ENCODE assay signal across 8 cellular contexts in the genomic region with DNA sequence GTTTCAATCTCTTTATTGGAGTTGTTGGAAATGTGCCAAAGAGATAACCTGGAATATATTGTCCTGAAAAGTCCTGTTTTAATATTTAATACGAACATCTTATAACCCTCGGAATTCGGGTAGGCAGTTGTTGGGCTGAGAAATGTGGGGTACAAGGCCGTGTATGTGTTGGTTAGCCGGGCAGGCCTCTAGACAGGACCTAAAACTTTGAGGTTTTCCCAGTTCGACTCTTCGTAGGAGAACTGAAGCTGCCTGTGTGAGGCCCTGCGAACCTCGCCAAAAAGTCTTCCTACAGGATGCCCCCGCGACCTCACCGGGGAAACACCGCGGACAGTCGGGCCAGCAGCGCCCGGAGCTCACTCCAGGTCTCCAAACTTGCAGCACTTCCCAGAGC. TPM values are rescaled to one million over a fixed set of nuclear protein-coding genes. Genes with fewer than 3 reads are reported as not detected.
DNase-seq lines count a peak whose midpoint lies in the region; FAIRE-seq and TF ChIP-seq lines count a peak whose summit lies in the region.

No MANE protein-coding gene starts in this region.

- no peaks in the 10 kb centered on the region for H3K36me3 Mint-ChIP-seq in activated T-cell treated with anti-CD3 and anti-CD28 coated beads, Interleukin-2, amount 50 U/mL, for 24 hours (ENCODE audit: low read depth)

- peak overlapping the region; percentile 76 for H3K4me3 ChIP-seq in SJCRH30
- peak overlapping the region; percentile 80 to 85 for H3K4me3 ChIP-seq in foreskin fibroblast (ENCODE audit: low read depth in 1 of 2, low read length in 2 of 2)
- peak overlapping the region; percentile 58 for H3K4me3 ChIP-seq in smooth muscle cell

- peak overlapping the region; percentile 83 for H3K4me2 ChIP-seq in smooth muscle cell

- peaks cover 58% of the 10 kb centered on the region for H3K27me3 Mint-ChIP-seq in activated T-cell treated with anti-CD3 and anti-CD28 coated beads, Interleukin-2, amount 50 U/mL, for 24 hours

- no peak for DNase-seq in activated T-cell treated with anti-CD3 and anti-CD28 coated beads, Interleukin-2, amount 50 U/mL, for 24 hours
- no peak for DNase-seq in activated T-cell treated with anti-CD3 and anti-CD28 coated beads, Interleukin-2, amount 50 U/mL, for 1 hour
- DNase-seq in SJCRH30 (no peak), foreskin fibroblast (no peak), smooth muscle cell (lab: John Stamatoyannopoulos, UW; ENCODE audit: unreplicated experiment) (no peak), HTR-8/SVneo (ENCODE audit: insufficient read length, low spot score) (no peak), NCI-H2227 (lab: John Stamatoyannopoulos, UW; ENCODE audit: unreplicated experiment) (no peak), AG08395 (ENCODE audit: low spot score) (no peak)

- H3K27ac ChIP-seq in SJCRH30, result peak overlapping the region; percentile 39; the same call in 1 of the 2 replicates
- H3K27ac ChIP-seq in smooth muscle cell (ENCODE audit: low read depth), result peak overlapping the region; percentile 98

- H3K4me3 Mint-ChIP-seq in activated T-cell treated with anti-CD3 and anti-CD28 coated beads, Interleukin-2, amount 50 U/mL, for 24 hours, result peak overlapping the region; percentile 71

- H3K27me3 ChIP-seq in SJCRH30 (no peaks in the 10 kb centered on the region), smooth muscle cell (ENCODE audit: low read depth) (no peaks in the 10 kb centered on the region)

- H3K9me3 ChIP-seq in SJCRH30 (replicated peaks) (no peaks in the 10 kb centered on the region), smooth muscle cell (replicated peaks; ENCODE audit: low read depth) (no peaks in the 10 kb centered on the region)

- H3K36me3 ChIP-seq in SJCRH30 (no peaks in the 10 kb centered on the region), smooth muscle cell (ENCODE audit: low read depth) (no peaks in the 10 kb centered on the region)

- TF ChIP-seq CTCF in foreskin fibroblast (IDR thresholded peaks at IDR 0.05; ENCODE audit: low read depth, low read length) (no peak), smooth muscle cell (IDR thresholded peaks at IDR 0.05; ENCODE audit: borderline replicate concordance, insufficient read depth, poor library complexity, severe bottlenecking) (no peak)

- H3K4me1 Mint-ChIP-seq in activated T-cell treated with anti-CD3 and anti-CD28 coated beads, Interleukin-2, amount 50 U/mL, for 24 hours (ENCODE audit: low read depth), result peaks cover 55% of the 10 kb centered on the region

- H3K79me2 ChIP-seq in smooth muscle cell (ENCODE audit: low read depth), result peaks cover 23% of the 10 kb centered on the region

- peaks cover 21% of the 10 kb centered on the region for H3F3A ChIP-seq in smooth muscle cell (ENCODE audit: low read depth)

- no peak overlapping the region for H3K27ac Mint-ChIP-seq in activated T-cell treated with anti-CD3 and anti-CD28 coated beads, Interleukin-2, amount 50 U/mL, for 24 hours

- no peak for FAIRE-seq in HTR-8/SVneo (lab: Jason Lieb, UNC)

- no peaks in the 10 kb centered on the region for H3K9me3 Mint-ChIP-seq in activated T-cell treated with anti-CD3 and anti-CD28 coated beads, Interleukin-2, amount 50 U/mL, for 24 hours

- no peaks in the 10 kb centered on the region for H3K4me1 ChIP-seq in SJCRH30
- H3K4me1 ChIP-seq in smooth muscle cell (ENCODE audit: low read depth), result peaks cover 20% of the 10 kb centered on the region

- H4K20me1 ChIP-seq in smooth muscle cell (ENCODE audit: low read depth), result no peaks in the 10 kb centered on the region

- WGBS in smooth muscle cell (ENCODE audit: low lambda C conversion rate), result 13% methylated on average over 17 of the region's 17 CpGs

- H2AFZ ChIP-seq in smooth muscle cell (ENCODE audit: low read depth), result peak overlapping the region; percentile 26

- H3K9ac ChIP-seq in smooth muscle cell (ENCODE audit: low read depth), result peak overlapping the region; percentile 91

RNA-seq across cellular contexts. Expression of gene TJP2, which starts 0.6 kb away (rescaled TPM):
- total RNA-seq in SJCRH30 (2014; rRNA removed; shearing (Covaris generic)), result 13.8 and 14.3 TPM in 2 replicates
- total RNA-seq in smooth muscle cell, result 48.4 and 49.9 TPM in 2 replicates
- polyA plus RNA-seq in smooth muscle cell, result 14.9 and 47.5 TPM in 2 replicates
